ENCODE assay signal across 9 cellular contexts in the genomic region with DNA sequence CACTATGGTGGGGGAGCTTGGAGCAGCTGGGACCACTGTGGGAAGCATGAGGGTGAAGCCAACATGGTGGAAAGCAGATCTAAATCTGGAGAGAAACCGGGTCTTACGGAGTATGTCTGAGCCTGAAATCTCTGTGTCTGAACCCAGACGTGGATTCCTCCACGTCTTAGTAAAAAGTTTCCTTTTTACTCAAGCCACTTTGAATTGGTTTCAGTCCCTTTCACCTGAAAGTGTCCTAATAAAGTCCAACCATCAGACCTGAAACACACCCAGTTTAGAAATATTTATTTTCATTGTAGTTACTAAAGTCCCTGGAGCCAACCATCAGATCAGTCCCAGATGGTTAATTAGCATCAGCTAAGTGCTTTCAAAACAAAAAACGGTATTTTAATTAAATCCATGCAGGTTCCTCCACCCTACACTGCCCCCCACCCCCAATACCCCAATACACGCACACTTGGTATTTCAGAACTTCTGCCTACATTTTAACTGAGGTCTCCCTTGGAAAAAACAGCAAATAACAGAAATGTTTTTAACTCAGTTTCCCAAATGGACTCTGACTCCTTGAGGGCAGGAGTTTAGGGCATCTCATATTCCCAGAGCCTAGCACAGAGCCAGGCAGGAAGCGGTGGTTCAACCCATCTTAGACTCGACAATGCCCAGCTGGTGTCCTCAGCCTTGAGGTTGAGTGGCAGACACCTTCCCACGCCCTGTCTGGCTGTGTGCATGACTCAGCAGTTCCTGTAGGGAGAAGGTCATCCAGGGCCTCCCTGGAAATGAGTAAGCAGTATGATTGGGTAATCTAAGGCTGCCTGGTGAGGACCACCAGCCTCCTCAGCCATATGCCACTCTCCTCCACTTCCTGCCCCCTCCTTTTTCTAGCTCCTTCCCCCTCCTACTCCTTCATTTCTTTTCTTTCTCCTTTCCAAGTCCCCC.
DNase-seq lines count a peak whose midpoint lies in the region; ATAC-seq and TF ChIP-seq lines count a peak whose summit lies in the region.
"Had no signal": no experiment of that assay in that cellular context is flagged by ENCODE, and none has a peak within 500 bp of the region (broad histone marks: within the 10 kb centered on the region; RNA-seq: fewer than 3 reads in every experiment).

No MANE protein-coding gene starts in this region.

- H3K27me3 Mint-ChIP-seq in T-helper 2 cell treated with Interferon-gamma antibody and Interleukin-4, amounts not matched to agents 5 μg/mL and 100 μg/mL, for 36 hours (ENCODE audit: low read depth): peaks cover 4% of the 10 kb centered on the region

- no peak overlapping the region for H3K4me3 Mint-ChIP-seq in T-helper 2 cell treated with Interferon-gamma antibody and Interleukin-4, amounts not matched to agents 5 μg/mL and 100 μg/mL, for 36 hours
- H3K4me3 Mint-ChIP-seq: activated B cell treated with CpG ODN at 0.5 μM for 24 hours had no signal

- no peak overlapping the region for H3K4me3 ChIP-seq in astrocyte of the cerebellum (ENCODE audit: low read depth, low read length)

- peak; percentile 13 for DNase-seq in T-helper 2 cell treated with Interferon-gamma antibody and Interleukin-4, amounts not matched to agents 5 μg/mL and 100 μg/mL, for 36 hours (ENCODE audit: low spot score)
- no peak for DNase-seq in T-helper 2 cell
- DNase-seq in MV-4-11 (lab: John Stamatoyannopoulos, UW): peak; percentile 96
- DNase-seq in astrocyte of the cerebellum (ENCODE audit: low read depth): peak; percentile 71
- DNase-seq in myocyte (ENCODE audit: low read depth): peak; percentile 68
- DNase-seq: activated B cell treated with CpG ODN at 0.5 μM for 24 hours had no signal

- no peak for TF ChIP-seq CTCF in astrocyte of the cerebellum (IDR thresholded peaks at IDR 0.05; ENCODE audit: low read depth, low read length, missing control alignments)

- in situ Hi-C loops in astrocyte of the cerebellum (cut with HindIII; ENCODE audit: low sequenced_read_pairs): no loop called here

- H3K27ac Mint-ChIP-seq in T-helper 2 cell treated with Interferon-gamma antibody and Interleukin-4, amounts not matched to agents 5 μg/mL and 100 μg/mL, for 36 hours: no peak overlapping the region
- H3K27ac Mint-ChIP-seq: activated B cell treated with CpG ODN at 0.5 μM for 24 hours had no signal

- no peaks in the 10 kb centered on the region for H3K36me3 Mint-ChIP-seq in T-helper 2 cell treated with Interferon-gamma antibody and Interleukin-4, amounts not matched to agents 5 μg/mL and 100 μg/mL, for 36 hours (ENCODE audit: low read depth)

- ATAC-seq in GM18867 (IDR thresholded peaks at IDR 0.05; ENCODE audit: unreplicated experiment): no peak
- no peak for ATAC-seq in GM18861 (IDR thresholded peaks at IDR 0.05; ENCODE audit: unreplicated experiment)
- ATAC-seq in GM18868 (IDR thresholded peaks at IDR 0.05; ENCODE audit: unreplicated experiment): no peak

- H3K9me3 Mint-ChIP-seq in T-helper 2 cell treated with Interferon-gamma antibody and Interleukin-4, amounts not matched to agents 5 μg/mL and 100 μg/mL, for 36 hours: no peaks in the 10 kb centered on the region
- H3K9me3 Mint-ChIP-seq: activated B cell treated with CpG ODN at 0.5 μM for 24 hours had no signal

- H3K4me1 Mint-ChIP-seq in T-helper 2 cell treated with Interferon-gamma antibody and Interleukin-4, amounts not matched to agents 5 μg/mL and 100 μg/mL, for 36 hours (ENCODE audit: low read depth): no peaks in the 10 kb centered on the region
- H3K4me1 Mint-ChIP-seq: activated B cell treated with CpG ODN at 0.5 μM for 24 hours had no signal

Comparison
In these comparisons a context has a peak if more than half of its experiments do, and no peak if none do; other contexts are left out.
1. DNase-seq: peak in T-helper 2 cell treated with Interferon-gamma antibody and Interleukin-4, amounts not matched to agents 5 μg/mL and 100 μg/mL, for 36 hours (single experiment), MV-4-11 (single experiment), astrocyte of the cerebellum (single experiment) and myocyte (single experiment); none in T-helper 2 cell (0 of 5).